ENCODE assay signal across 8 cellular contexts in genomic region chr2:127085260-127085666, GRCh38. TPM values are rescaled to one million over a fixed set of nuclear protein-coding genes. Genes with fewer than 3 reads are reported as not detected.
DNase-seq lines count a peak whose midpoint lies in the region; ATAC-seq lines count a peak whose summit lies in the region.

No MANE protein-coding gene starts in this region.

- no peak overlapping the region for H3K9ac ChIP-seq in mesendoderm (ENCODE audit: low read length)

- H3K4me3 Mint-ChIP-seq in activated T-helper 2 cell treated with anti-CD3 and anti-CD28 coated beads, Interferon-gamma antibody, Interleukin-2, Interleukin-4, amounts not matched to agents 10 μg/mL and 5 μg/mL and 100 μg/mL, durations not matched to agents 14 hours and 24 hours and 36 hours (ENCODE audit: low read depth), result no peak overlapping the region

- H2BK5ac ChIP-seq in mesendoderm (ENCODE audit: low read length), result no peak overlapping the region

- no peak overlapping the region for H3K4me3 ChIP-seq in mesendoderm (ENCODE audit: low read length)

- no peak overlapping the region for H2BK15ac ChIP-seq in mesendoderm (replicated peaks; ENCODE audit: low read depth)

- H3K4me2 ChIP-seq in mesendoderm (ENCODE audit: low read length), result no peak overlapping the region

- H2AK5ac ChIP-seq in mesendoderm (ENCODE audit: low read length), result no peak overlapping the region

- no peak overlapping the region for H3K4ac ChIP-seq in mesendoderm (ENCODE audit: low read depth, low read length)

- H4K8ac ChIP-seq in mesendoderm (ENCODE audit: low read depth, low read length), result no peak overlapping the region

- no peaks in the 10 kb centered on the region for H3K27me3 ChIP-seq in mesendoderm (ENCODE audit: insufficient read depth, low read length, poor library complexity)

- H3K27me3 Mint-ChIP-seq in activated T-helper 2 cell treated with anti-CD3 and anti-CD28 coated beads, Interferon-gamma antibody, Interleukin-2, Interleukin-4, amounts not matched to agents 10 μg/mL and 5 μg/mL and 100 μg/mL, durations not matched to agents 14 hours and 24 hours and 36 hours (ENCODE audit: low read depth), result peaks cover 3% of the 10 kb centered on the region

- no peaks in the 10 kb centered on the region for H3K36me3 Mint-ChIP-seq in activated T-helper 2 cell treated with anti-CD3 and anti-CD28 coated beads, Interferon-gamma antibody, Interleukin-2, Interleukin-4, amounts not matched to agents 10 μg/mL and 5 μg/mL and 100 μg/mL, durations not matched to agents 14 hours and 24 hours and 36 hours (ENCODE audit: low read depth)

- H4K5ac ChIP-seq in mesendoderm (ENCODE audit: low read length), result no peak overlapping the region

- no peak for DNase-seq in activated T-helper 2 cell treated with anti-CD3 and anti-CD28 coated beads, Interferon-gamma antibody, Interleukin-2, Interleukin-4, amounts not matched to agents 10 μg/mL and 5 μg/mL and 100 μg/mL, durations not matched to agents 14 hours and 24 hours and 36 hours (ENCODE audit: low spot score)
- DNase-seq in mesendoderm (peak; percentile 90), hypothalamus (lab: John Stamatoyannopoulos, UW) (no peak), retina (no peak)

- no peaks in the 10 kb centered on the region for H3K79me2 ChIP-seq in mesendoderm (ENCODE audit: control insufficient read depth, insufficient read depth, low read length)

- no peaks in the 10 kb centered on the region for H3K36me3 ChIP-seq in mesendoderm (ENCODE audit: control insufficient read depth, insufficient read depth, low read length)

- WGBS in mesendoderm (ENCODE audit: extremely low coverage, insufficient coverage, low lambda C conversion rate), result no CpG with 5 or more reads among the region's 9 CpGs

- peaks cover 37% of the 10 kb centered on the region for H3K4me1 Mint-ChIP-seq in activated T-helper 2 cell treated with anti-CD3 and anti-CD28 coated beads, Interferon-gamma antibody, Interleukin-2, Interleukin-4, amounts not matched to agents 10 μg/mL and 5 μg/mL and 100 μg/mL, durations not matched to agents 14 hours and 24 hours and 36 hours (ENCODE audit: low read depth)

- peaks cover 9% of the 10 kb centered on the region for H3K79me1 ChIP-seq in mesendoderm (ENCODE audit: low read length)

- peak overlapping the region; percentile 74 for H3K27ac Mint-ChIP-seq in activated T-helper 2 cell treated with anti-CD3 and anti-CD28 coated beads, Interferon-gamma antibody, Interleukin-2, Interleukin-4, amounts not matched to agents 10 μg/mL and 5 μg/mL and 100 μg/mL, durations not matched to agents 14 hours and 24 hours and 36 hours

- ATAC-seq in GM18511 (IDR thresholded peaks at IDR 0.05; ENCODE audit: unreplicated experiment) (peak; percentile 19), HG03432 (IDR thresholded peaks at IDR 0.05; ENCODE audit: unreplicated experiment) (peak; percentile 30), GM18520 (IDR thresholded peaks at IDR 0.05; ENCODE audit: unreplicated experiment) (no peak), HG03139 (IDR thresholded peaks at IDR 0.05; ENCODE audit: unreplicated experiment) (no peak)

- no peaks in the 10 kb centered on the region for H3K9me3 Mint-ChIP-seq in activated T-helper 2 cell treated with anti-CD3 and anti-CD28 coated beads, Interferon-gamma antibody, Interleukin-2, Interleukin-4, amounts not matched to agents 10 μg/mL and 5 μg/mL and 100 μg/mL, durations not matched to agents 14 hours and 24 hours and 36 hours

- peak overlapping the region; percentile 7 for H3K27ac ChIP-seq in mesendoderm (ENCODE audit: low read depth, low read length)

- H3K56ac ChIP-seq in mesendoderm (ENCODE audit: low read length), result peak overlapping the region; percentile 52

- no peak overlapping the region for H3K18ac ChIP-seq in mesendoderm (ENCODE audit: low read length)

- peaks cover 14% of the 10 kb centered on the region for H3K4me1 ChIP-seq in mesendoderm (ENCODE audit: control insufficient read depth, low read depth, low read length)

- H2BK120ac ChIP-seq in mesendoderm (ENCODE audit: low read depth, low read length), result no peak overlapping the region

- intact Hi-C loops in activated T-helper 2 cell treated with anti-CD3 and anti-CD28 coated beads, Interferon-gamma antibody, Interleukin-2, Interleukin-4, amounts not matched to agents 10 μg/mL and 5 μg/mL and 100 μg/mL, durations not matched to agents 14 hours and 24 hours and 36 hours (cut with micrococcal nuclease), result loop anchor here (10.0 kb wide), 1 partner anchor 210 kb away; the partner anchor contains the start of gene ERCC3

- no peak overlapping the region for H3K23ac ChIP-seq in mesendoderm (ENCODE audit: low read length)

RNA-seq across cellular contexts. Expression of gene BIN1, which starts 21.7 kb away (rescaled TPM):
- total RNA-seq in activated T-helper 2 cell treated with anti-CD3 and anti-CD28 coated beads, Interferon-gamma antibody, Interleukin-2, Interleukin-4, amounts not matched to agents 10 μg/mL and 5 μg/mL and 100 μg/mL, durations not matched to agents 14 hours and 24 hours and 36 hours, result 48.1 and 51.7 TPM in 2 replicates
- polyA plus RNA-seq in mesendoderm (2013, experiment 1 of 2), result 18.7 TPM
- 20.2 TPM for polyA plus RNA-seq in mesendoderm (2013, experiment 2 of 2)

Comparison
In these comparisons a context has a peak if more than half of its experiments do, and no peak if none do; other contexts are left out.
1. ATAC-seq: peak in GM18511 (single experiment) and HG03432 (single experiment); none in GM18520 (single experiment) and HG03139 (single experiment).